Comparison of ENCODE assay signal across 15 cellular contexts in the genomic region with DNA sequence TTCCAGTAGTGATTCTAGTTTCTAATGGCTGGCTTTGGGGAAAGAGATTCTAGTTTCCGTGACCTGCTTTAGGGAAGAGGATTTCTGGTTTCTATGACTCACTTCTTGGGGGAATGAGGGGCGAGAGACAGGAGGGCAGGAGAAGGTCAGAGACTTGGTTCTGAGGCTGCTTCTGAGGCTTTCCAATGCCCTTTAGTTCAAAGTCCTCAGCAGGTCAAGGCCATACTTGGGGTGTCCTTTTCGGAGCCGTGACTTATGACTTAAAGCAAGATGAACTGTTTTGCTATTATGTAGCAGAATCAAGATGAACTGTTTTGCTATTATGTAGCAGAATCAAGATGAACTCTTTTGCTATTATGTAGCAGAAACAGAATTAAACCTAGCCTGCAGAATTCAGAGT. TPM values are rescaled to one million over a fixed set of nuclear protein-coding genes. Genes with fewer than 3 reads are reported as not detected.
A peak's percentile ranks its signal among the peaks of the same experiment; 100 is the strongest.
DNase-seq lines count a peak whose midpoint lies in the region; ATAC-seq, FAIRE-seq and TF ChIP-seq lines count a peak whose summit lies in the region.
"Had no signal": no experiment of that assay in that cellular context is flagged by ENCODE, and none has a peak within 500 bp of the region (broad histone marks: within the 10 kb centered on the region; RNA-seq: fewer than 3 reads in every experiment).

No MANE protein-coding gene starts in this region.

- no peaks in the 10 kb centered on the region; the same call in 1 of the 2 replicates for H3K23me2 ChIP-seq in H1 (ENCODE audit: low read depth, low read length)

- no peak for TF ChIP-seq EP300 in H1 (IDR thresholded peaks at IDR 0.05; ENCODE audit: borderline replicate concordance in 1 of 2, low read depth in 2 of 2, low read length in 2 of 2)

- ATAC-seq in heart left ventricle (no peak), heart right ventricle (no peak), HG02678 (IDR thresholded peaks at IDR 0.05; ENCODE audit: unreplicated experiment) (no peak)
- ATAC-seq: CD8-positive, alpha-beta T cell had no signal

- H3K27ac ChIP-seq in heart left ventricle: peak overlapping the region in 7 of 12 donors; percentile 1 to 83 (median 61)
- H3K27ac ChIP-seq in heart right ventricle: peak overlapping the region in 4 of 10 donors; percentile 46 to 82 (median 72)
- no peak overlapping the region for H3K27ac ChIP-seq in H1 (ENCODE audit: low read depth, low read length)
- H3K27ac ChIP-seq in testis: no peak overlapping the region
- H3K27ac ChIP-seq in tibial artery: no peak overlapping the region
- H3K27ac ChIP-seq: BLaER1 had no signal

- H2BK12ac ChIP-seq in H1 (ENCODE audit: low read depth, low read length): no peak overlapping the region

- no peak overlapping the region for H2BK5ac ChIP-seq in H1 (ENCODE audit: low read depth, low read length)

- H2AK5ac ChIP-seq in H1 (ENCODE audit: low read depth, low read length): no peak overlapping the region

- no peak for TF ChIP-seq RAD21 in H1 (IDR thresholded peaks at IDR 0.05 in 1 of 2, conservative IDR thresholded peaks at IDR 0.05 in 1 of 2; ENCODE audit: low read depth in 2 of 2, low read length in 2 of 2)

- no peak overlapping the region for H2BK15ac ChIP-seq in H1 (ENCODE audit: low read length)

- POLR2A ChIA-PET in H1 (lab: Charles Lee; ENCODE audit: partially characterized antibody): no interaction called here

- H3K9ac ChIP-seq in H1 (replicated peaks in 1 of 4; ENCODE audit: extremely low read depth in 1 of 4, low read depth in 3 of 4, low read length in 3 of 4): no peak overlapping the region
- H3K9ac ChIP-seq: BLaER1 had no signal

- DNase-seq in heart left ventricle (no peak), heart right ventricle (no peak), MV-4-11 (lab: John Stamatoyannopoulos, UW) (peak; percentile 36), H1 (ENCODE audit: low read depth in 1 of 2, low spot score in 2 of 2) (no peak), testis (peak; percentile 69), tibial artery (no peak)
- no peak for DNase-seq in activated CD8-positive, alpha-beta memory T cell treated with anti-CD3 and anti-CD28 coated beads for 24 hours
- DNase-seq: 8988T; Calu3; CD8-positive, alpha-beta T cell; DMS79 treated with DMSO at 0.1 percent for 48 hours; GF-D8; HCEC 1CT had no signal

- no peaks in the 10 kb centered on the region for H3K36me3 ChIP-seq in heart left ventricle
- no peaks in the 10 kb centered on the region for H3K36me3 ChIP-seq in heart right ventricle
- H3K36me3 ChIP-seq in H1 (ENCODE audit: control insufficient read depth in 2 of 4, insufficient read depth in 4 of 4, low read length in 3 of 4): no peaks in the 10 kb centered on the region
- no peaks in the 10 kb centered on the region for H3K36me3 ChIP-seq in testis (ENCODE audit: low read depth, missing control alignments)
- no peaks in the 10 kb centered on the region for H3K36me3 ChIP-seq in tibial artery
- H3K36me3 ChIP-seq: BLaER1 had no signal

- no peak overlapping the region for H2AFZ ChIP-seq in H1 (ENCODE audit: low read length)

- peaks cover 0 to 33% (median 5%) of the 10 kb centered on the region in 12 donors for H3K4me1 ChIP-seq in heart left ventricle
- peaks cover 0 to 28% (median 9%) of the 10 kb centered on the region in 9 donors for H3K4me1 ChIP-seq in heart right ventricle
- H3K4me1 ChIP-seq in H1 (replicated peaks in 1 of 4; ENCODE audit: control insufficient read depth in 3 of 4, insufficient read depth in 4 of 4, low read length in 3 of 4): peaks cover 2 to 19% (median 10%) of the 10 kb centered on the region in 4 experiments; a peak in 6 of 7 replicates
- H3K4me1 ChIP-seq in testis: peaks cover 5% of the 10 kb centered on the region
- H3K4me1 ChIP-seq in tibial artery: peaks cover 0 to 13% (median 3%) of the 10 kb centered on the region in 4 donors
- H3K4me1 ChIP-seq: BLaER1 had no signal

- TF ChIP-seq POLR2A in heart left ventricle (IDR thresholded peaks at IDR 0.05) (no peak), H1 (IDR thresholded peaks at IDR 0.05; ENCODE audit: control extremely low read depth in 1 of 2, low read depth in 2 of 2, low read length in 2 of 2) (no peak), testis (IDR thresholded peaks at IDR 0.05) (no peak)

- no peak overlapping the region for H4K5ac ChIP-seq in H1 (ENCODE audit: insufficient read length, low read depth, low read length)

- TF ChIP-seq CTCF in heart left ventricle (IDR thresholded peaks at IDR 0.05) (no peak), heart right ventricle (IDR thresholded peaks at IDR 0.05) (no peak), H1 (IDR thresholded peaks at IDR 0.05; ENCODE audit: control extremely low read depth in 1 of 3, insufficient read depth in 1 of 3, low read depth in 1 of 3, low read length in 3 of 3) (no peak), testis (IDR thresholded peaks at IDR 0.05) (no peak), tibial artery (IDR thresholded peaks at IDR 0.05) (no peak)

- peak overlapping the region; percentile 12 for H2BK120ac ChIP-seq in H1 (replicated peaks; ENCODE audit: low read depth, low read length)

- no peak overlapping the region for H3K56ac ChIP-seq in H1 (replicated peaks; ENCODE audit: insufficient read length, low read depth, low read length)

- no peak overlapping the region for H3K4me2 ChIP-seq in H1 (ENCODE audit: insufficient read depth in 1 of 2, low read depth in 2 of 2, low read length in 2 of 2)
- H3K4me2 ChIP-seq: BLaER1 had no signal

- H3K23ac ChIP-seq in H1 (ENCODE audit: insufficient read length): no peak overlapping the region

- CTCF ChIA-PET in H1 (lab: Charles Lee; ENCODE audit: partially characterized antibody): no interaction called here

- H3K79me2 ChIP-seq in H1 (ENCODE audit: control insufficient read depth in 1 of 2, insufficient read depth in 2 of 2, low read length in 2 of 2): no peaks in the 10 kb centered on the region

- H4K8ac ChIP-seq in H1 (ENCODE audit: extremely low read depth, insufficient read depth, low read length): no peak overlapping the region

- peaks cover 0 to 6% (median 0%) of the 10 kb centered on the region in 12 donors for H3K9me3 ChIP-seq in heart left ventricle
- H3K9me3 ChIP-seq in heart right ventricle: peaks cover 0 to 11% (median 0%) of the 10 kb centered on the region in 11 donors
- no peaks in the 10 kb centered on the region for H3K9me3 ChIP-seq in H1 (ENCODE audit: insufficient read depth in 2 of 2, low read depth in 1 of 2, low read length in 1 of 2)
- H3K9me3 ChIP-seq in testis: no peaks in the 10 kb centered on the region
- H3K9me3 ChIP-seq in tibial artery: no peaks in the 10 kb centered on the region
- H3K9me3 ChIP-seq: BLaER1 had no signal

- no peaks in the 10 kb centered on the region for H3K27me3 ChIP-seq in heart left ventricle
- no peaks in the 10 kb centered on the region for H3K27me3 ChIP-seq in heart right ventricle
- H3K27me3 ChIP-seq in H1 (replicated peaks in 1 of 4; ENCODE audit: control insufficient read depth in 3 of 4, extremely low read depth in 1 of 4, insufficient read depth in 3 of 4, low read length in 3 of 4): no peaks in the 10 kb centered on the region
- H3K27me3 ChIP-seq in testis: no peaks in the 10 kb centered on the region
- no peaks in the 10 kb centered on the region for H3K27me3 ChIP-seq in tibial artery
- H3K27me3 ChIP-seq: BLaER1 had no signal

- H3K4ac ChIP-seq in H1 (replicated peaks; ENCODE audit: insufficient read length, low read depth, low read length): no peak overlapping the region

- H3K18ac ChIP-seq in H1 (ENCODE audit: extremely low read depth, low read length): no peak overlapping the region

- H3K79me1 ChIP-seq in H1 (ENCODE audit: low read depth, low read length): no peaks in the 10 kb centered on the region

- H3K4me3 ChIP-seq in heart left ventricle (no peak overlapping the region), heart right ventricle (no peak overlapping the region), H1 (ENCODE audit: extremely low read depth in 1 of 4, insufficient read depth in 2 of 4, low read depth in 3 of 4, low read length in 4 of 4) (no peak overlapping the region), testis (no peak overlapping the region), tibial artery (no peak overlapping the region)
- H3K4me3 ChIP-seq: BLaER1 had no signal

- no peak overlapping the region for H3K14ac ChIP-seq in H1 (ENCODE audit: insufficient read length)

- no peak for FAIRE-seq in H1 (lab: Jason Lieb, UNC)

- H2BK20ac ChIP-seq in H1 (ENCODE audit: low read length): peak overlapping the region; percentile 36; the same call in 1 of the 2 replicates

- intact Hi-C loops in heart left ventricle (cut with DNase I) (loop anchor here in 7 of 10 donors (5.0 to 10.0 kb wide), 8 partner anchors 122 to 374 kb away; no protein-coding TSS in a partner anchor), heart right ventricle (cut with DNase I) (loop anchor here in 5 of 10 donors (5.0 to 10.0 kb wide), 8 partner anchors 92 to 374 kb away; a partner anchor contains a TSS), testis (cut with DNase I; ENCODE audit: low total_unique reads) (no loop called here), tibial artery (cut with DNase I; ENCODE audit: low total_unique reads) (loop anchor here (5.0 kb wide), 1 partner anchor 234 kb away; no protein-coding TSS in a partner anchor)

- no peak overlapping the region for H4K91ac ChIP-seq in H1 (replicated peaks; ENCODE audit: insufficient read length, low read length)

- H4K20me1 ChIP-seq in H1 (replicated peaks in 1 of 2; ENCODE audit: control insufficient read depth in 1 of 2, insufficient read depth in 2 of 2, low read length in 2 of 2): no peaks in the 10 kb centered on the region
- H4K20me1 ChIP-seq: BLaER1 had no signal

- WGBS in heart left ventricle, 4 donors: 76 to 98% (median 92%) methylated on average over 4 of the region's 4 CpGs
- 91 to 97% methylated on average over 4 of the region's 4 CpGs for WGBS in heart right ventricle, 2 donors
- 86% methylated on average over 4 of the region's 4 CpGs; no CpG with 5 or more reads in 1 of the 2 experiments for WGBS in H1 (ENCODE audit: extremely low coverage in 1 of 2, insufficient coverage in 1 of 2, insufficient read length in 1 of 2, insufficient replicate concordance in 2 of 2, low coverage in 1 of 2, low lambda C conversion rate in 2 of 2, missing lambda C conversion rate in 1 of 2), 2 experiments
- 42 to 64% methylated on average over 4 of the region's 4 CpGs for WGBS in testis, 2 donors

RNA-seq across cellular contexts. Expression of a gene that starts 52.2 kb away (rescaled TPM):
- total RNA-seq in heart left ventricle (10 to 100 TPM in 2 of 9 donors, 1 to 10 TPM in 7; 1.7 to 18.6 (median 3.5) TPM), heart right ventricle (10 to 100 TPM in 1 of 10 donors, 1 to 10 TPM in 9; 2.8 to 19.7 (median 4.0) TPM), testis (1 to 10 TPM; 2.3 to 3.2 TPM)
- polyA plus RNA-seq in heart left ventricle (1 to 10 TPM in 1 of 2 donors, under 1 TPM in 1; 0.69 to 1.0 TPM), heart right ventricle (under 1 TPM; 0.66 to 0.83 TPM), H1 (2011; rRNA removed) (0.72 and 1.00 TPM in 2 replicates), testis (ENCODE audit: insufficient read depth, low read depth, low replicate concordance) (12.6 TPM)
- 2.0 and 2.6 TPM in 2 replicates for total RNA-seq in H1 (2021; fragmentation: NEBNext Ultra II Directional; extraction: Animal tissue kit (Norgen Biotek cat#: 25700))
- 1.3 TPM for polyA plus RNA-seq in H1 (2011; cell fraction: cytosol; rRNA removed)
- polyA plus RNA-seq in H1 (2011; cell fraction: nucleus; rRNA removed): 0.77 TPM
- polyA plus RNA-seq in H1 (2012, experiment 1 of 2): 0.72 to 2.6 TPM (median 1.2 TPM) in 4 replicates
- 0.17 TPM for polyA plus RNA-seq in H1 (2012, experiment 2 of 2)
- polyA plus RNA-seq in H1 (2013, experiment 1 of 2): 1.4 TPM
- 1.4 TPM for polyA plus RNA-seq in H1 (2013, experiment 2 of 2)
- 2.7 and 3.6 TPM in 2 replicates for polyA minus RNA-seq in H1 (2011; rRNA and poly(A)+ RNA removed)
- 1.4 TPM for polyA minus RNA-seq in H1 (2011; cell fraction: cytosol; rRNA and poly(A)+ RNA removed)
- polyA minus RNA-seq in H1 (2011; cell fraction: nucleus; rRNA and poly(A)+ RNA removed): 2.6 TPM

Comparison
In these comparisons a context has a peak if more than half of its experiments do, and no peak if none do; other contexts are left out.
1. DNase-seq: peak in MV-4-11 (single experiment) and testis (single experiment); none in heart left ventricle (0 of 5), heart right ventricle (0 of 2), H1 (0 of 2), activated CD8-positive, alpha-beta memory T cell treated with anti-CD3 and anti-CD28 coated beads for 24 hours (single experiment) and tibial artery (0 of 2).
2. H3K27ac ChIP-seq: peak in heart left ventricle (7 of 12); none in H1 (single experiment), testis (0 of 2) and tibial artery (0 of 2).